Comparison of ENCODE assay signal across 10 cellular contexts in the genomic region with DNA sequence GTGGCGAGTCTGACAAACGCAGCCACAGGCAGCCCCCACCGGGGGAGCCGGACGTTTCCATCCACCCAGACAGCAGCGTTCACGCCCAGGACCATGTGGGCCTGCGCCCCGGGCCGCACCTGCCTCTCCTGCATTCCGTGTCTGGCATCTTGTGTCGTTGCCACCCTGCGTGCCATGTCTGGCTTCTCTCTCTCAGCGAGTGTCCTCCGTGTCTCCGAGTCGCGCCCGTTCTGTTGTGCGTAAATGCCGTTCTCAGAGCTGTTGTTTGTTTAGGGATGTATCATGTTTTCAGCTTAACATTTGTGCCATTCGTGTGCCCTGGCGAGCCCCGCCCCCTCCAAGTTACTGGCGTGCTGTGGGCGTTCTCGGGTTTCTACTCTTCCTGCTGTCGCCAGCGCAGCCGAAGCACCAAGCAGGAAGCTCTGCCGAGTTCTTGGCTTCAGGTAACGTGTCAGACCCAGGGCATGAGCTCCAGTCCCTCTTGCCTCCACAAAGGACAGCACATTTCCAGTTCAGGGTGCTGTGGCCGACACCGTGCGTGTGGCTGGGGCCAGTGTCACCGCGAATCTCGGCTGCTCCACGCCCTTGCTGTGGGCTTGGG. TPM values are rescaled to one million over a fixed set of nuclear protein-coding genes. Genes with fewer than 3 reads are reported as not detected.
DNase-seq lines count a peak whose midpoint lies in the region; ATAC-seq, FAIRE-seq and TF ChIP-seq lines count a peak whose summit lies in the region.
"Had no signal": no experiment of that assay in that cellular context is flagged by ENCODE, and none has a peak within 500 bp of the region (broad histone marks: within the 10 kb centered on the region; RNA-seq: fewer than 3 reads in every experiment).

No MANE protein-coding gene starts in this region.

- no peaks in the 10 kb centered on the region for H3K36me3 Mint-ChIP-seq in CD4-positive, CD25-positive, alpha-beta regulatory T cell

- ATAC-seq in CD4-positive, CD25-positive, alpha-beta regulatory T cell (ENCODE audit: low read depth in 2 of 2): peak; percentile 54 to 72
- ATAC-seq in HG02884 (IDR thresholded peaks at IDR 0.05; ENCODE audit: unreplicated experiment): no peak
- no peak for ATAC-seq in GM18907 (IDR thresholded peaks at IDR 0.05; ENCODE audit: unreplicated experiment)

- no peak for FAIRE-seq in kidney (lab: Jason Lieb, UNC)

- H3K27ac ChIP-seq in CD4-positive, CD25-positive, alpha-beta regulatory T cell (ENCODE audit: insufficient read depth, low read length, poor library complexity, severe bottlenecking): peak overlapping the region; percentile 25
- H3K27ac ChIP-seq in VCaP (peak overlapping the region; percentile 35), kidney (ENCODE audit: low read depth in 2 of 2, low read length in 2 of 2) (no peak overlapping the region)
- H3K27ac ChIP-seq: hepatocyte had no signal

- intact Hi-C loops in kidney (cut with DNase I): no loop called here

- peak overlapping the region; percentile 82 to 89 (median 86) for H3K4me3 Mint-ChIP-seq in CD4-positive, CD25-positive, alpha-beta regulatory T cell

- peaks cover 0 to 7% of the 10 kb centered on the region in 2 experiments for H3K9me3 ChIP-seq in CD4-positive, CD25-positive, alpha-beta regulatory T cell (ENCODE audit: control insufficient read depth in 2 of 2, low read length in 2 of 2)
- no peaks in the 10 kb centered on the region for H3K9me3 ChIP-seq in kidney (ENCODE audit: control insufficient read depth in 1 of 2, low read length in 2 of 2)

- H3K27me3 Mint-ChIP-seq in CD4-positive, CD25-positive, alpha-beta regulatory T cell: peaks cover under 1% of the 10 kb centered on the region

- TF ChIP-seq CTCF in LNCaP clone FGC (IDR thresholded peaks at IDR 0.05; ENCODE audit: control insufficient read depth, extremely low read depth, insufficient read depth) (no peak), VCaP (conservative IDR thresholded peaks at IDR 0.05) (no peak), kidney (IDR thresholded peaks at IDR 0.05; ENCODE audit: borderline replicate concordance, extremely low read depth, insufficient read depth) (no peak)

- H3K36me3 ChIP-seq in CD4-positive, CD25-positive, alpha-beta regulatory T cell (ENCODE audit: control insufficient read depth, insufficient read depth, low read length): no peaks in the 10 kb centered on the region
- H3K36me3 ChIP-seq in kidney (ENCODE audit: control insufficient read depth in 1 of 2, insufficient read depth in 2 of 2, low read length in 2 of 2): no peaks in the 10 kb centered on the region

- H3K4me3 ChIP-seq in CD4-positive, CD25-positive, alpha-beta regulatory T cell (ENCODE audit: low read depth, low read length): peak overlapping the region; percentile 26
- peak overlapping the region; percentile 38 for H3K4me3 ChIP-seq in LNCaP clone FGC (ENCODE audit: low read depth, low read length)
- H3K4me3 ChIP-seq in kidney (ENCODE audit: low read length in 2 of 2): no peak overlapping the region
- H3K4me3 ChIP-seq: hepatocyte had no signal

- peaks cover 0 to 9% (median 0%) of the 10 kb centered on the region in 7 donors for H3K9me3 Mint-ChIP-seq in CD4-positive, CD25-positive, alpha-beta regulatory T cell

- H3K27ac Mint-ChIP-seq in CD4-positive, CD25-positive, alpha-beta regulatory T cell: peak overlapping the region; percentile 80 to 94 (median 92)

- H3K4me1 Mint-ChIP-seq in CD4-positive, CD25-positive, alpha-beta regulatory T cell: peaks cover 3 to 45% (median 11%) of the 10 kb centered on the region in 4 donors

- H3K27me3 ChIP-seq in CD4-positive, CD25-positive, alpha-beta regulatory T cell (ENCODE audit: control insufficient read depth, insufficient read depth, low read length): no peaks in the 10 kb centered on the region

- peak; percentile 27 to 83 (median 56) for DNase-seq in CD4-positive, CD25-positive, alpha-beta regulatory T cell
- DNase-seq in LNCaP clone FGC (ENCODE audit: low read depth) (peak; percentile 56), kidney (peak; percentile 72), SK-N-DZ (ENCODE audit: low spot score) (no peak), C1 segment of cervical spinal cord (lab: John Stamatoyannopoulos, UW) (no peak)
- DNase-seq: T1000 had no signal

- no peak overlapping the region for H3K9ac ChIP-seq in kidney (ENCODE audit: low read length in 2 of 2)

- H3K4me1 ChIP-seq in CD4-positive, CD25-positive, alpha-beta regulatory T cell (ENCODE audit: control insufficient read depth, insufficient read depth, low read length, poor library complexity, severe bottlenecking): peaks cover 13% of the 10 kb centered on the region
- peaks cover 0 to 2% of the 10 kb centered on the region in 2 donors for H3K4me1 ChIP-seq in kidney (ENCODE audit: control insufficient read depth in 1 of 2, insufficient read depth in 1 of 2, low read depth in 1 of 2, low read length in 2 of 2)

RNA-seq across cellular contexts. Expression of a gene that starts 34.6 kb away (rescaled TPM):
- 17.0 TPM for total RNA-seq in CD4-positive, CD25-positive, alpha-beta regulatory T cell
- polyA plus RNA-seq in CD4-positive, CD25-positive, alpha-beta regulatory T cell: 10 to 100 TPM; 18.9 to 26.9 (median 22.2) TPM
- total RNA-seq in kidney: 20.0 TPM
- polyA plus RNA-seq in kidney (ENCODE audit: insufficient read depth, low read depth, low replicate concordance): 22.3 TPM
- 34.5 and 37.0 TPM in 2 replicates for polyA plus RNA-seq in SK-N-DZ (2014; cell fraction: cytosol; rRNA removed)
- 39.2 and 48.4 TPM in 2 replicates for polyA plus RNA-seq in SK-N-DZ (2014; cell fraction: nucleus; rRNA removed)

RNA-seq across cellular contexts. Expression of a gene that starts 34.8 kb away (rescaled TPM):
- total RNA-seq in CD4-positive, CD25-positive, alpha-beta regulatory T cell: 41.2 TPM
- polyA plus RNA-seq in CD4-positive, CD25-positive, alpha-beta regulatory T cell: 1 to 10 TPM; 4.8 to 7.6 (median 6.1) TPM
- total RNA-seq in kidney: 19.6 TPM
- 10.3 TPM for polyA plus RNA-seq in kidney (ENCODE audit: insufficient read depth, low read depth, low replicate concordance)
- 14.0 and 20.7 TPM in 2 replicates for polyA plus RNA-seq in SK-N-DZ (2014; cell fraction: cytosol; rRNA removed)
- 63.8 and 68.3 TPM in 2 replicates for polyA plus RNA-seq in SK-N-DZ (2014; cell fraction: nucleus; rRNA removed)

Comparison
In these comparisons a context has a peak if more than half of its experiments do, and no peak if none do; other contexts are left out.
1. ATAC-seq: peak in CD4-positive, CD25-positive, alpha-beta regulatory T cell (2 of 2); none in HG02884 (single experiment) and GM18907 (single experiment).
2. DNase-seq: peak in CD4-positive, CD25-positive, alpha-beta regulatory T cell (3 of 3), LNCaP clone FGC (single experiment) and kidney (single experiment); none in SK-N-DZ (single experiment) and C1 segment of cervical spinal cord (0 of 14).
3. H3K27ac ChIP-seq: peak in CD4-positive, CD25-positive, alpha-beta regulatory T cell (single experiment) and VCaP (single experiment); none in kidney (0 of 2).
4. H3K4me3 ChIP-seq: peak in CD4-positive, CD25-positive, alpha-beta regulatory T cell (single experiment) and LNCaP clone FGC (single experiment); none in kidney (0 of 2).